Comparison of ENCODE assay signal across 19 cellular contexts in genomic region chr10:79038104-79038840, GRCh38. TPM values are rescaled to one million over a fixed set of nuclear protein-coding genes. Genes with fewer than 3 reads are reported as not detected.
A peak's percentile ranks its signal among the peaks of the same experiment; 100 is the strongest.
DNase-seq lines count a peak whose midpoint lies in the region; ATAC-seq, FAIRE-seq and TF ChIP-seq lines count a peak whose summit lies in the region.
"Had no signal": no experiment of that assay in that cellular context is flagged by ENCODE, and none has a peak within 500 bp of the region (broad histone marks: within the 10 kb centered on the region; RNA-seq: fewer than 3 reads in every experiment).

No MANE protein-coding gene starts in this region.

- TF ChIP-seq POLR2A in thyroid gland (IDR thresholded peaks at IDR 0.05) = no peak

- H3K4me1 Mint-ChIP-seq in stimulated activated naive CD8-positive, alpha-beta T cell treated with anti-CD3 and anti-CD28 coated beads, Interleukin-15, Interleukin-2, amounts not matched to agents 100 ng/mL and 50 ng/mL, for 24 hours (ENCODE audit: low read depth) = peaks cover 4% of the 10 kb centered on the region

- H3K4me3 ChIP-seq in mesenchymal stem cell (ENCODE audit: insufficient read depth in 1 of 2, low read depth in 1 of 2, low read length in 2 of 2) (no peak overlapping the region), parathyroid adenoma (ENCODE audit: low read depth, low read length) (no peak overlapping the region), thyroid gland (replicated peaks in 1 of 3) (no peak overlapping the region), pancreas (no peak overlapping the region)
- H3K4me3 ChIP-seq: SJCRH30 had no signal

- no peak overlapping the region for H2BK5ac ChIP-seq in mesenchymal stem cell (ENCODE audit: low read depth, low read length, poor library complexity, severe bottlenecking)

- H2AFZ ChIP-seq in mesenchymal stem cell (ENCODE audit: low read depth, low read length) = no peak overlapping the region
- peak overlapping the region; percentile 4 for H2AFZ ChIP-seq in parathyroid adenoma

- peaks cover 0 to 11% of the 10 kb centered on the region in 2 experiments for H3K27me3 ChIP-seq in mesenchymal stem cell (ENCODE audit: control insufficient read depth in 1 of 2, insufficient read depth in 1 of 2, low read length in 2 of 2)
- H3K27me3 ChIP-seq in parathyroid adenoma (ENCODE audit: control insufficient read depth, insufficient read depth, low read length) = no peaks in the 10 kb centered on the region
- H3K27me3 ChIP-seq in thyroid gland = no peaks in the 10 kb centered on the region
- no peaks in the 10 kb centered on the region for H3K27me3 ChIP-seq in pancreas
- H3K27me3 ChIP-seq: SJCRH30 had no signal

- H3K36me3 ChIP-seq in mesenchymal stem cell (ENCODE audit: control insufficient read depth in 1 of 2, insufficient read depth in 2 of 2, low read depth in 1 of 2, low read length in 2 of 2) (no peaks in the 10 kb centered on the region), parathyroid adenoma (ENCODE audit: control insufficient read depth, insufficient read depth, low read length) (no peaks in the 10 kb centered on the region), thyroid gland (no peaks in the 10 kb centered on the region), pancreas (no peaks in the 10 kb centered on the region)
- H3K36me3 ChIP-seq: SJCRH30 had no signal

- H3K79me2 ChIP-seq in parathyroid adenoma = no peaks in the 10 kb centered on the region

- peak overlapping the region; percentile 84 for H4K8ac ChIP-seq in mesenchymal stem cell (ENCODE audit: low read length)

- H2BK12ac ChIP-seq in mesenchymal stem cell (ENCODE audit: low read length in 2 of 2) = no peak overlapping the region

- CTCF ChIA-PET in HEK293T (lab: Yijun Ruan, JAX) = no interaction called here

- H3K4me3 Mint-ChIP-seq in stimulated activated naive CD8-positive, alpha-beta T cell treated with anti-CD3 and anti-CD28 coated beads, Interleukin-15, Interleukin-2, amounts not matched to agents 100 ng/mL and 50 ng/mL, for 24 hours = no peak overlapping the region
- H3K4me3 Mint-ChIP-seq: CD8-positive, alpha-beta memory T cell had no signal

- intact Hi-C loops in thyroid gland (cut with DNase I) = no loop called here
- intact Hi-C loops in pancreas (cut with DNase I) = no loop called here

- no peaks in the 10 kb centered on the region for H3K36me3 Mint-ChIP-seq in stimulated activated naive CD8-positive, alpha-beta T cell treated with anti-CD3 and anti-CD28 coated beads, Interleukin-15, Interleukin-2, amounts not matched to agents 100 ng/mL and 50 ng/mL, for 24 hours (ENCODE audit: low read depth)

- no peak overlapping the region for H3K4ac ChIP-seq in mesenchymal stem cell (ENCODE audit: low read depth in 1 of 2, low read length in 2 of 2)

- no peak overlapping the region for H2AK5ac ChIP-seq in mesenchymal stem cell (ENCODE audit: low read length, severe bottlenecking)

- no peaks in the 10 kb centered on the region for H3K79me1 ChIP-seq in mesenchymal stem cell (replicated peaks; ENCODE audit: low read length, poor library complexity, severe bottlenecking)

- no peak for FAIRE-seq in pancreas (lab: Jason Lieb, UNC)
- FAIRE-seq: RCC 7860 had no signal

- no peaks in the 10 kb centered on the region for H3K27me3 Mint-ChIP-seq in stimulated activated naive CD8-positive, alpha-beta T cell treated with anti-CD3 and anti-CD28 coated beads, Interleukin-15, Interleukin-2, amounts not matched to agents 100 ng/mL and 50 ng/mL, for 24 hours

- peaks cover 2% of the 10 kb centered on the region for H3K4me1 ChIP-seq in mesenchymal stem cell (ENCODE audit: control insufficient read depth, insufficient read depth, low read depth, low read length)
- no peaks in the 10 kb centered on the region for H3K4me1 ChIP-seq in parathyroid adenoma
- H3K4me1 ChIP-seq in thyroid gland = peaks cover 4 to 21% of the 10 kb centered on the region in 2 donors
- H3K4me1 ChIP-seq in pancreas = no peaks in the 10 kb centered on the region

- H3K9me3 Mint-ChIP-seq in stimulated activated naive CD8-positive, alpha-beta T cell treated with anti-CD3 and anti-CD28 coated beads, Interleukin-15, Interleukin-2, amounts not matched to agents 100 ng/mL and 50 ng/mL, for 24 hours = no peaks in the 10 kb centered on the region
- H3K9me3 Mint-ChIP-seq: CD8-positive, alpha-beta memory T cell had no signal

- no peak overlapping the region for H2BK120ac ChIP-seq in mesenchymal stem cell (ENCODE audit: low read depth, low read length)

- 100% methylated on average over 1 of the region's 1 CpG for WGBS in mesenchymal stem cell
- 86 to 93% methylated on average over 1 of the region's 1 CpG for WGBS in thyroid gland, 2 donors
- WGBS in pancreas, 2 donors = 92 to 97% methylated on average over 1 of the region's 1 CpG

- H3K4me2 ChIP-seq in mesenchymal stem cell (ENCODE audit: low read length, poor library complexity, severe bottlenecking) (no peak overlapping the region), parathyroid adenoma (ENCODE audit: low read length) (no peak overlapping the region)
- H3K4me2 ChIP-seq: KMS-11 had no signal

- no peak overlapping the region for H3K9ac ChIP-seq in mesenchymal stem cell (ENCODE audit: low read length)
- no peak overlapping the region for H3K9ac ChIP-seq in parathyroid adenoma
- H3K9ac ChIP-seq: KMS-11 had no signal

- no peak for ATAC-seq in stimulated activated naive CD8-positive, alpha-beta T cell treated with anti-CD3 and anti-CD28 coated beads, Interleukin-15, Interleukin-2, amounts not matched to agents 100 U/mL and 50 U/mL, for 24 hours
- ATAC-seq in pancreas = no peak

- no peak overlapping the region for H2BK15ac ChIP-seq in mesenchymal stem cell (ENCODE audit: low read depth, poor library complexity, severe bottlenecking)

- no peak overlapping the region for H4K91ac ChIP-seq in mesenchymal stem cell (ENCODE audit: low read length)

- no peaks in the 10 kb centered on the region for H3K9me3 ChIP-seq in mesenchymal stem cell (ENCODE audit: control insufficient read depth, low read length)
- no peaks in the 10 kb centered on the region for H3K9me3 ChIP-seq in parathyroid adenoma (ENCODE audit: control insufficient read depth, low read length)
- no peaks in the 10 kb centered on the region for H3K9me3 ChIP-seq in thyroid gland
- no peaks in the 10 kb centered on the region for H3K9me3 ChIP-seq in pancreas
- H3K9me3 ChIP-seq: SJCRH30 had no signal

- H3K14ac ChIP-seq in mesenchymal stem cell (ENCODE audit: low read length in 2 of 2) = no peak overlapping the region

- H3K27ac ChIP-seq in mesenchymal stem cell (ENCODE audit: low read length, poor library complexity, severe bottlenecking) (no peak overlapping the region), parathyroid adenoma (no peak overlapping the region), thyroid gland (peak overlapping the region; percentile 43 to 64 (median 62)), pancreas (no peak overlapping the region)
- H3K27ac ChIP-seq: KMS-11, SJCRH30 had no signal

- no peak for TF ChIP-seq CTCF in parathyroid adenoma (IDR thresholded peaks at IDR 0.05)
- no peak for TF ChIP-seq CTCF in thyroid gland (IDR thresholded peaks at IDR 0.05)
- no peak for TF ChIP-seq CTCF in pancreas (IDR thresholded peaks at IDR 0.05)

- no peak for DNase-seq in stimulated activated naive CD8-positive, alpha-beta T cell treated with anti-CD3 and anti-CD28 coated beads, Interleukin-15, Interleukin-2, amounts not matched to agents 100 U/mL and 50 U/mL, for 24 hours
- DNase-seq in mesenchymal stem cell = no peak
- DNase-seq in thyroid gland = no peak
- no peak for DNase-seq in HEK293T (ENCODE audit: extremely low spot score)
- no peak for DNase-seq in NCI-H1694 treated with DMSO at 0.1 percent for 48 hours (lab: John Stamatoyannopoulos, UW)
- DNase-seq in pancreas = no peak
- DNase-seq: 8988T; AML-193; C1 segment of cervical spinal cord; Calu3; CD8-positive, alpha-beta memory T cell; DMS153; NCI-H1105 treated with DMSO at 0.1 percent for 48 hours; NCI-H2081 had no signal

- H3K18ac ChIP-seq in mesenchymal stem cell (ENCODE audit: low read depth in 1 of 2, low read length in 2 of 2) = no peak overlapping the region

- peak overlapping the region; percentile 32 for H3K27ac Mint-ChIP-seq in stimulated activated naive CD8-positive, alpha-beta T cell treated with anti-CD3 and anti-CD28 coated beads, Interleukin-15, Interleukin-2, amounts not matched to agents 100 ng/mL and 50 ng/mL, for 24 hours
- H3K27ac Mint-ChIP-seq: CD8-positive, alpha-beta memory T cell had no signal

- no peak overlapping the region for H3K23ac ChIP-seq in mesenchymal stem cell (ENCODE audit: low read length in 2 of 2)

- POLR2A ChIA-PET in HEK293T (lab: Yijun Ruan, JAX) = interaction anchor here (1.2 kb wide), 1 partner anchor 15 kb away, joined by 4 read pairs; no protein-coding TSS in a partner anchor

TF ChIP-seq in HEK293T, 16 proteins besides CTCF, POLR2A, EP300 and RAD21:
- TF ChIP-seq SUZ12 (IDR thresholded peaks at IDR 0.05) (no peak), FOXM1 (IDR thresholded peaks at IDR 0.05; ENCODE audit: borderline replicate concordance) (no peak), ARNT (IDR thresholded peaks at IDR 0.05) (no peak), L3MBTL2 (conservative IDR thresholded peaks at IDR 0.05) (no peak), FOXK2 (IDR thresholded peaks at IDR 0.05) (no peak), CTBP1 (IDR thresholded peaks at IDR 0.05; ENCODE audit: borderline replicate concordance) (no peak), ELF4 (IDR thresholded peaks at IDR 0.05) (no peak), ZNF384 (IDR thresholded peaks at IDR 0.05) (no peak)

RNA-seq across cellular contexts. Expression of gene ZMIZ1, which starts 30.5 kb away (rescaled TPM):
- polyA plus RNA-seq in mesenchymal stem cell (2013, experiment 1 of 2) = 36.4 TPM
- 35.8 TPM for polyA plus RNA-seq in mesenchymal stem cell (2013, experiment 2 of 2)
- total RNA-seq in thyroid gland = 100 to 1,000 TPM in 2 of 4 donors, 10 to 100 TPM in 2; 59.9 to 128 (median 94.4) TPM
- 10 to 100 TPM; 21.3 to 45.0 (median 23.5) TPM for total RNA-seq in pancreas
- polyA plus RNA-seq in pancreas = 10 to 100 TPM; 14.5 to 20.8 TPM

Comparison
In these comparisons a context has a peak if more than half of its experiments do, and no peak if none do; other contexts are left out.
1. H3K27ac ChIP-seq: peak in thyroid gland (3 of 3); none in mesenchymal stem cell (single experiment), parathyroid adenoma (single experiment) and pancreas (0 of 4).